10 cellular contexts compared by ENCODE assay signal in genomic region chr1:20184997-20185833, GRCh38. TPM values are rescaled to one million over a fixed set of nuclear protein-coding genes. Genes with fewer than 3 reads are reported as not detected.
A peak's percentile ranks its signal among the peaks of the same experiment; 100 is the strongest.
DNase-seq lines count a peak whose midpoint lies in the region; ATAC-seq and TF ChIP-seq lines count a peak whose summit lies in the region.
"Had no signal": no experiment of that assay in that cellular context is flagged by ENCODE, and none has a peak within 500 bp of the region (broad histone marks: within the 10 kb centered on the region; RNA-seq: fewer than 3 reads in every experiment).

No MANE protein-coding gene starts in this region.

- peaks cover 42 to 56% (median 56%) of the 10 kb centered on the region in 7 donors for H3K4me1 Mint-ChIP-seq in naive thymus-derived CD4-positive, alpha-beta T cell

- BruUV-seq in mammary epithelial cell (replicated peaks; lab: Mats Ljungman, UMichigan): no TSS peak

- WGBS in mammary epithelial cell (ENCODE audit: low coverage, missing lambda C conversion rate): 67% methylated on average over 14 of the region's 17 CpGs
- 40% methylated on average over 17 of the region's 17 CpGs for WGBS in thymus

- peak; percentile 77 for ATAC-seq in naive thymus-derived CD4-positive, alpha-beta T cell

- in situ Hi-C loops in mammary epithelial cell (cut with MboI; ENCODE audit: low sequenced_read_pairs in 2 of 2): no loop called here

- POLR2A ChIA-PET in naive thymus-derived CD4-positive, alpha-beta T cell (lab: Charles Lee): no interaction called here

- dilution Hi-C loops in mammary epithelial cell (cut with HindIII; ENCODE audit: low sequenced_read_pairs): no loop called here

- no peaks in the 10 kb centered on the region for H3K79me2 ChIP-seq in mammary epithelial cell (ENCODE audit: insufficient read depth, low read length)

- CTCF ChIA-PET in mammary epithelial cell (lab: Charles Lee; ENCODE audit: low non-redundant PET): no interaction called here
- CTCF ChIA-PET in naive thymus-derived CD4-positive, alpha-beta T cell (lab: Charles Lee): no interaction called here

- no peak for DNase-seq in breast epithelium (ENCODE audit: low spot score in 2 of 2)
- no peak for DNase-seq in mammary epithelial cell
- peak in 3 of 4 experiments; percentile 5 to 14 (median 5) for DNase-seq in activated naive CD4-positive, alpha-beta T cell (lab: John Stamatoyannopoulos, UW)
- DNase-seq in naive thymus-derived CD4-positive, alpha-beta T cell: peak; percentile 11 to 76 (median 61)
- no peak for DNase-seq in nucleus accumbens (lab: John Stamatoyannopoulos, UW)
- no peak for DNase-seq in NCI-H524 (lab: John Stamatoyannopoulos, UW)
- DNase-seq in NCI-H1930 (lab: John Stamatoyannopoulos, UW): no peak

- intact Hi-C loops in breast epithelium (cut with DNase I; ENCODE audit: low total_unique reads) (no loop called here), mammary epithelial cell (cut with micrococcal nuclease) (no loop called here)
- intact Hi-C loops in naive thymus-derived CD4-positive, alpha-beta T cell (cut with micrococcal nuclease): loop anchor here (1.0 to 10.0 kb wide), 2 partner anchors 33 to 990 kb away; partner anchors contain the start of gene EIF4G3 (in 1 of the 2)

- peak overlapping the region; percentile 75 to 91 (median 86) for H3K4me3 Mint-ChIP-seq in naive thymus-derived CD4-positive, alpha-beta T cell

- peak overlapping the region; percentile 73 to 89 (median 87) for H3K27ac Mint-ChIP-seq in naive thymus-derived CD4-positive, alpha-beta T cell

- no peak overlapping the region for H2AFZ ChIP-seq in mammary epithelial cell (ENCODE audit: low read depth, low read length)

- H3K36me3 ChIP-seq in breast epithelium (no peaks in the 10 kb centered on the region), mammary epithelial cell (ENCODE audit: insufficient read depth, low read length) (no peaks in the 10 kb centered on the region), thymus (ENCODE audit: control insufficient read depth, insufficient read depth) (no peaks in the 10 kb centered on the region)
- no peaks in the 10 kb centered on the region for H3K36me3 ChIP-seq in naive thymus-derived CD4-positive, alpha-beta T cell (ENCODE audit: control insufficient read depth in 2 of 3, insufficient read depth in 3 of 3, low read length in 3 of 3)

- H3K4me3 ChIP-seq in breast epithelium (peak overlapping the region; percentile 40 to 72 (median 60)), mammary epithelial cell (replicated peaks in 1 of 3; ENCODE audit: insufficient read depth in 1 of 3, low read depth in 2 of 3, low read length in 3 of 3) (no peak overlapping the region), thymus (ENCODE audit: low read length) (peak overlapping the region; percentile 33)
- peak overlapping the region; percentile 68 for H3K4me3 ChIP-seq in naive thymus-derived CD4-positive, alpha-beta T cell (ENCODE audit: low read length)
- H3K4me3 ChIP-seq: A549 had no signal

- no peaks in the 10 kb centered on the region for H3K27me3 ChIP-seq in breast epithelium
- H3K27me3 ChIP-seq in mammary epithelial cell (ENCODE audit: insufficient read depth, low read length): no peaks in the 10 kb centered on the region
- no peaks in the 10 kb centered on the region for H3K27me3 ChIP-seq in naive thymus-derived CD4-positive, alpha-beta T cell (ENCODE audit: control insufficient read depth in 2 of 2, insufficient read depth in 2 of 2, low read length in 2 of 2)
- peaks cover 9% of the 10 kb centered on the region for H3K27me3 ChIP-seq in thymus (ENCODE audit: control insufficient read depth, insufficient read depth)

- H4K20me1 ChIP-seq in mammary epithelial cell (ENCODE audit: insufficient read depth, low read length): no peaks in the 10 kb centered on the region

- peaks cover 0 to 1% (median 0%) of the 10 kb centered on the region in 11 donors for H3K9me3 Mint-ChIP-seq in naive thymus-derived CD4-positive, alpha-beta T cell

- H3K9me3 ChIP-seq in breast epithelium (no peaks in the 10 kb centered on the region), mammary epithelial cell (replicated peaks; ENCODE audit: insufficient read depth, low read length) (no peaks in the 10 kb centered on the region), thymus (ENCODE audit: control insufficient read depth) (no peaks in the 10 kb centered on the region)
- H3K9me3 ChIP-seq in naive thymus-derived CD4-positive, alpha-beta T cell (ENCODE audit: control insufficient read depth in 2 of 3, low read length in 3 of 3): no peaks in the 10 kb centered on the region
- H3K9me3 ChIP-seq: A549 had no signal

- peak overlapping the region; percentile 66 to 85 for H3K27ac ChIP-seq in breast epithelium
- no peak overlapping the region for H3K27ac ChIP-seq in mammary epithelial cell (ENCODE audit: insufficient read depth, low read depth, low read length)
- peak overlapping the region; percentile 40 for H3K27ac ChIP-seq in naive thymus-derived CD4-positive, alpha-beta T cell (ENCODE audit: low read depth, low read length)
- no peak overlapping the region for H3K27ac ChIP-seq in thymus (ENCODE audit: low read depth)

- H3K4me1 ChIP-seq in breast epithelium: peaks cover 0 to 8% of the 10 kb centered on the region in 2 donors
- H3K4me1 ChIP-seq in mammary epithelial cell (ENCODE audit: insufficient read depth, low read length): no peaks in the 10 kb centered on the region
- H3K4me1 ChIP-seq in naive thymus-derived CD4-positive, alpha-beta T cell (ENCODE audit: control insufficient read depth in 2 of 2, insufficient read depth in 2 of 2, low read length in 2 of 2): peaks cover 19 to 41% of the 10 kb centered on the region in 2 donors
- H3K4me1 ChIP-seq in thymus (ENCODE audit: control insufficient read depth, insufficient read depth, low read length): peaks cover 7% of the 10 kb centered on the region

- peaks cover 0 to 10% (median 0%) of the 10 kb centered on the region in 5 donors for H3K27me3 Mint-ChIP-seq in naive thymus-derived CD4-positive, alpha-beta T cell

- no peak overlapping the region for H3K4me2 ChIP-seq in mammary epithelial cell (ENCODE audit: insufficient read depth, low read depth, low read length)
- H3K4me2 ChIP-seq: A549 had no signal

- H3K36me3 Mint-ChIP-seq in naive thymus-derived CD4-positive, alpha-beta T cell: peaks cover 0 to 10% (median 0%) of the 10 kb centered on the region in 5 donors

- TF ChIP-seq POLR2A in breast epithelium (IDR thresholded peaks at IDR 0.05): no peak

- no peak overlapping the region for H3K9ac ChIP-seq in mammary epithelial cell (ENCODE audit: insufficient read depth, low read length)

- TF ChIP-seq CTCF in breast epithelium (IDR thresholded peaks at IDR 0.05) (no peak), mammary epithelial cell (conservative IDR thresholded peaks at IDR 0.05 in 1 of 2, IDR thresholded peaks at IDR 0.05 in 1 of 2; ENCODE audit: extremely low read depth in 1 of 2, insufficient read depth in 1 of 2, low read depth in 1 of 2, low read length in 2 of 2) (no peak)

RNA-seq across cellular contexts. Expression of gene UBXN10, which starts 0.7 kb away (rescaled TPM):
- total RNA-seq in breast epithelium (1 to 10 TPM; 1.3 to 6.6 (median 4.9) TPM), mammary epithelial cell (1 to 10 TPM in 1 of 2 donors, under 1 TPM in 1; 0.14 to 3.0 TPM)
- polyA plus RNA-seq in mammary epithelial cell (not detected), thymus (0.50 TPM)
- not detected for polyA minus RNA-seq in mammary epithelial cell
- 1 to 10 TPM in 1 of 5 experiments, under 1 TPM in 2, not detected in 2; 0.37 to 1.1 (median 0.73) TPM for total RNA-seq in naive thymus-derived CD4-positive, alpha-beta T cell
- polyA plus RNA-seq in naive thymus-derived CD4-positive, alpha-beta T cell: under 1 TPM in 1 of 2 donors, not detected in 1; 0.03 TPM
- total RNA-seq: LHCN-M2 had no signal
- polyA plus RNA-seq: A549 had no signal

RNA-seq across cellular contexts. Expression of gene PLA2G2C, which starts 1.1 kb away (rescaled TPM):
- total RNA-seq in breast epithelium (under 1 TPM in 1 of 3 donors, not detected in 2; 0.33 TPM), mammary epithelial cell (not detected)
- polyA plus RNA-seq in mammary epithelial cell (not detected), thymus (0.02 TPM)
- polyA minus RNA-seq in mammary epithelial cell: not detected
- total RNA-seq in naive thymus-derived CD4-positive, alpha-beta T cell: under 1 TPM in 1 of 5 experiments, not detected in 4; 0.46 TPM
- not detected for polyA plus RNA-seq in naive thymus-derived CD4-positive, alpha-beta T cell
- total RNA-seq: LHCN-M2 had no signal
- polyA plus RNA-seq: A549 had no signal

RNA-seq across cellular contexts. Expression of gene PLA2G2F, which starts 46.1 kb away (rescaled TPM):
- not detected for total RNA-seq in breast epithelium
- total RNA-seq in mammary epithelial cell: not detected
- 0.05 TPM for polyA plus RNA-seq in mammary epithelial cell
- polyA minus RNA-seq in mammary epithelial cell: not detected
- not detected for total RNA-seq in naive thymus-derived CD4-positive, alpha-beta T cell
- polyA plus RNA-seq in naive thymus-derived CD4-positive, alpha-beta T cell: not detected
- polyA plus RNA-seq in thymus: 7.2 TPM
- total RNA-seq: LHCN-M2 had no signal
- polyA plus RNA-seq: A549 had no signal

Comparison
In these comparisons a context has a peak if more than half of its experiments do, and no peak if none do; other contexts are left out.
1. H3K27ac ChIP-seq: peak in breast epithelium (2 of 2) and naive thymus-derived CD4-positive, alpha-beta T cell (single experiment); none in mammary epithelial cell (single experiment) and thymus (single experiment).
2. H3K4me3 ChIP-seq: peak in breast epithelium (3 of 3), naive thymus-derived CD4-positive, alpha-beta T cell (single experiment) and thymus (single experiment); none in mammary epithelial cell (0 of 3).
3. DNase-seq: peak in activated naive CD4-positive, alpha-beta T cell (3 of 4) and naive thymus-derived CD4-positive, alpha-beta T cell (9 of 9); none in breast epithelium (0 of 2), mammary epithelial cell (single experiment), nucleus accumbens (0 of 56), NCI-H524 (0 of 2) and NCI-H1930 (0 of 2).
4. intact Hi-C loops: an anchor here in naive thymus-derived CD4-positive, alpha-beta T cell (1.0 to 10.0 kb wide); none called in breast epithelium and mammary epithelial cell.